Comparison of ENCODE assay signal across 11 cellular contexts in genomic region chr17:64095144-64095882, GRCh38. TPM values are rescaled to one million over a fixed set of nuclear protein-coding genes. Genes with fewer than 3 reads are reported as not detected.
DNase-seq lines count a peak whose midpoint lies in the region; ATAC-seq and TF ChIP-seq lines count a peak whose summit lies in the region.
"Had no signal": no experiment of that assay in that cellular context is flagged by ENCODE, and none has a peak within 500 bp of the region (broad histone marks: within the 10 kb centered on the region; RNA-seq: fewer than 3 reads in every experiment).

No MANE protein-coding gene starts in this region.

- H3K4me3 ChIP-seq in mucosa of stomach (ENCODE audit: low read length) = no peak overlapping the region
- no peak overlapping the region for H3K4me3 ChIP-seq in uterus
- H3K4me3 ChIP-seq: spleen, suprapubic skin had no signal

- intact Hi-C loops in uterus (cut with DNase I; ENCODE audit: low total_unique reads) = no loop called here

- DNase-seq in DMS79 treated with DMSO at 0.1 percent for 48 hours (lab: John Stamatoyannopoulos, UW) = peak; percentile 36
- peak; percentile 93 for DNase-seq in NCI-H146 treated with DMSO at 0.1 percent for 48 hours (lab: John Stamatoyannopoulos, UW; ENCODE audit: unreplicated experiment)
- DNase-seq in stimulated activated CD4-positive, alpha-beta T cell treated with anti-CD3 and anti-CD28 coated beads, Interleukin-15, amount 100 ng/mL, for 24 hours = no peak
- DNase-seq in uterus = no peak
- DNase-seq: OCI-M1, spleen had no signal

- peaks cover 72% of the 10 kb centered on the region for H3K4me1 Mint-ChIP-seq in activated T-helper 17 cell treated with anti-CD3 and anti-CD28 coated beads, Interleukin-2, amount 50 U/mL, for 72 hours

- peak overlapping the region; percentile 51 for H3K4me3 Mint-ChIP-seq in activated T-helper 17 cell treated with anti-CD3 and anti-CD28 coated beads, Interleukin-2, amount 50 U/mL, for 72 hours

- peaks cover 32% of the 10 kb centered on the region for H3K4me1 ChIP-seq in mucosa of stomach (ENCODE audit: control insufficient read depth, insufficient read depth, low read length)
- peaks cover 0 to 3% of the 10 kb centered on the region in 2 donors for H3K4me1 ChIP-seq in uterus

- no peaks in the 10 kb centered on the region for H3K9me3 Mint-ChIP-seq in activated T-helper 17 cell treated with anti-CD3 and anti-CD28 coated beads, Interleukin-2, amount 50 U/mL, for 72 hours

- peak; percentile 70 for ATAC-seq in activated T-helper 17 cell treated with anti-CD3 and anti-CD28 coated beads, Interleukin-2, amount 50 U/mL, for 72 hours (replicated peaks)
- ATAC-seq in GM18517 (IDR thresholded peaks at IDR 0.05; ENCODE audit: unreplicated experiment) = no peak
- ATAC-seq in HG03378 (IDR thresholded peaks at IDR 0.05; ENCODE audit: unreplicated experiment) = no peak

- H3K36me3 Mint-ChIP-seq in activated T-helper 17 cell treated with anti-CD3 and anti-CD28 coated beads, Interleukin-2, amount 50 U/mL, for 72 hours (ENCODE audit: low read depth) = peaks cover 83% of the 10 kb centered on the region

- H3K9ac ChIP-seq in mucosa of stomach (ENCODE audit: low read length) = peak overlapping the region; percentile 35

- H3K27ac Mint-ChIP-seq in activated T-helper 17 cell treated with anti-CD3 and anti-CD28 coated beads, Interleukin-2, amount 50 U/mL, for 72 hours = peak overlapping the region; percentile 73

- no peaks in the 10 kb centered on the region for H3K27me3 Mint-ChIP-seq in activated T-helper 17 cell treated with anti-CD3 and anti-CD28 coated beads, Interleukin-2, amount 50 U/mL, for 72 hours

- H3K27me3 ChIP-seq in mucosa of stomach (ENCODE audit: control insufficient read depth, insufficient read depth, low read length) = no peaks in the 10 kb centered on the region
- no peaks in the 10 kb centered on the region for H3K27me3 ChIP-seq in uterus
- H3K27me3 ChIP-seq: spleen, suprapubic skin had no signal

- no peaks in the 10 kb centered on the region for H3K9me3 ChIP-seq in mucosa of stomach (ENCODE audit: control insufficient read depth, low read length)
- H3K9me3 ChIP-seq in uterus = no peaks in the 10 kb centered on the region
- H3K9me3 ChIP-seq: spleen, suprapubic skin had no signal

- H3K36me3 ChIP-seq in mucosa of stomach (ENCODE audit: control insufficient read depth, insufficient read depth, low read length) = no peaks in the 10 kb centered on the region
- no peaks in the 10 kb centered on the region for H3K36me3 ChIP-seq in uterus

- peak overlapping the region in 1 of 2 donors; percentile 78 for H3K27ac ChIP-seq in uterus
- H3K27ac ChIP-seq: suprapubic skin had no signal

- no peak for TF ChIP-seq CTCF in uterus (IDR thresholded peaks at IDR 0.05)

- TF ChIP-seq POLR2A in uterus (IDR thresholded peaks at IDR 0.05) = no peak

RNA-seq across cellular contexts. Expression of gene ERN1, which starts 34.6 kb away (rescaled TPM):
- 10 to 100 TPM; 42.2 to 93.3 TPM for total RNA-seq in activated T-helper 17 cell treated with anti-CD3 and anti-CD28 coated beads, Interleukin-2, amount 50 U/mL, for 72 hours
- total RNA-seq in uterus = 10 to 100 TPM in 3 of 4 donors, 1 to 10 TPM in 1; 4.4 to 56.5 (median 15.0) TPM

Comparison
In these comparisons a context has a peak if more than half of its experiments do, and no peak if none do; other contexts are left out.
1. DNase-seq: peak in DMS79 treated with DMSO at 0.1 percent for 48 hours (single experiment) and NCI-H146 treated with DMSO at 0.1 percent for 48 hours (single experiment); none in stimulated activated CD4-positive, alpha-beta T cell treated with anti-CD3 and anti-CD28 coated beads, Interleukin-15, amount 100 ng/mL, for 24 hours (single experiment) and uterus (0 of 2).